16 cellular contexts compared by ENCODE assay signal in the genomic region with DNA sequence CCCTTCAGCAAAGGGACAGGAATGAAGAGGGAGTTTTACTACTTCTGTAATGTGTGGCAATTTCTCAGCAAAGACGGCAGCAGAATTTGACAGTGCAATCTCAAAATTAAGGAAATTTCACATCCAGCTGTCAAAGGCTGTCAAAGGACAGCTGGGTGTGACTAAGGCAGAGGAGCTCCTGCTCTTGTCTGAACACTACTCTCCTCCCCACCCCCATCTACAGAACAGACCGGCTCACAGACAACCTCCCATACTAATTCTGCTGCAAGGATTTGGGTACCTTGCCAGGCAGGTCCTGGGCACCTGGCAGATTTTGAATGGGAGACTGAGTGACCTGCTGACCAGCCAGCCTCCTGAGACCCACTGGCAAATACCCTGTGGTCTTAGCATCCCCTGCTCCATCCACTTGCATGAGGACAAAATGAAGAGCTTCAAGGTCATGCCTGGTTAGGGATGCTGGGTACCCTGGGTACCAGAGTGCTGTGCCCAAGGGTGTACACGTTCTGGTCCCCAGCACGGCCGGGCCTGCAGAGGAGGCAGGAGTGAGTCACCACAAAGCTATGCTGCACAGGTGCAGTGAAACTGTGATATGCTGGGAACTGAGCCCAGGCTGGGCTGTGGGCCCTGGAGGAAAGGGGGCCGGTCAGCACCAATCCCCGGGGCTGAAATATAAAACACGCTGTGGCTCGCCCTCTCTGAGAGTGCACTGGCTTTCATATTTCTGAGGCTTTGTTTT.
DNase-seq lines count a peak whose midpoint lies in the region; ATAC-seq and TF ChIP-seq lines count a peak whose summit lies in the region.
"Had no signal": no experiment of that assay in that cellular context is flagged by ENCODE, and none has a peak within 500 bp of the region (broad histone marks: within the 10 kb centered on the region; RNA-seq: fewer than 3 reads in every experiment).

No MANE protein-coding gene starts in this region.

- peaks cover 9% of the 10 kb centered on the region for H3K27me3 Mint-ChIP-seq in activated naive CD4-positive, alpha-beta T cell treated with anti-CD3 and anti-CD28 coated beads, Interleukin-2, amount 10 ng/mL, durations not matched to agents 7 days and 5 days
- no peaks in the 10 kb centered on the region; the same call in 1 of the 2 replicates for H3K27me3 Mint-ChIP-seq in WTC11 (ENCODE audit: low read depth)

- no peak overlapping the region for H3K27ac Mint-ChIP-seq in activated naive CD4-positive, alpha-beta T cell treated with anti-CD3 and anti-CD28 coated beads, Interleukin-2, amount 10 ng/mL, durations not matched to agents 7 days and 5 days
- no peak overlapping the region for H3K27ac Mint-ChIP-seq in WTC11
- H3K27ac Mint-ChIP-seq: activated CD4-positive, alpha-beta T cell treated with anti-CD3 and anti-CD28 coated beads, Interleukin-2, amount 10 ng/mL, durations not matched to agents 24 days and 14 days; activated T-helper 1 cell treated with anti-CD3 and anti-CD28 coated beads, Interleukin-12 subunit alpha, Interleukin-12 subunit beta, Interleukin-2, Interleukin-4 antibody, amounts not matched to agents 30 ng/mL and 10 ng/mL and 1 ng/mL, durations not matched to agents 14 hours and 24 hours and 36 hours; mesothelial cell of epicardium had no signal

- no peak for ATAC-seq in WTC11

- H3K79me1 ChIP-seq in neuronal stem cell (ENCODE audit: low read depth, low read length), result no peaks in the 10 kb centered on the region

- WGBS in neuronal stem cell (ENCODE audit: extremely low coverage in 2 of 2, insufficient read length in 2 of 2, insufficient replicate concordance in 1 of 2), 2 donors, result no CpG with 5 or more reads among the region's 9 CpGs

- H2BK15ac ChIP-seq in neuronal stem cell (ENCODE audit: low read length), result no peak overlapping the region

- H3K4me3 ChIP-seq in epithelial cell of esophagus (ENCODE audit: low read length) (no peak overlapping the region), neuronal stem cell (ENCODE audit: low read length in 2 of 2) (no peak overlapping the region)

- no peaks in the 10 kb centered on the region for H3K36me3 ChIP-seq in neuronal stem cell (replicated peaks in 1 of 2; ENCODE audit: control insufficient read depth in 2 of 2, insufficient read depth in 2 of 2, low read length in 2 of 2)

- no peak overlapping the region for H2BK5ac ChIP-seq in neuronal stem cell (ENCODE audit: low read length)

- H3K4me1 ChIP-seq in neuronal stem cell (ENCODE audit: control insufficient read depth in 2 of 2, insufficient read depth in 1 of 2, low read depth in 1 of 2, low read length in 2 of 2), result peaks cover 0 to 3% of the 10 kb centered on the region in 2 donors

- H3K4ac ChIP-seq in neuronal stem cell (ENCODE audit: low read length), result no peak overlapping the region

- H4K91ac ChIP-seq in neuronal stem cell (ENCODE audit: low read depth, low read length, poor library complexity), result no peak overlapping the region

- no peak overlapping the region for H3K4me2 ChIP-seq in neuronal stem cell (ENCODE audit: insufficient read depth, low read length, poor library complexity, severe bottlenecking)

- H2AFZ ChIP-seq in neuronal stem cell (ENCODE audit: low read length), result no peak overlapping the region

- peak overlapping the region; percentile 3 for H2AK5ac ChIP-seq in neuronal stem cell (ENCODE audit: low read depth, low read length)

- H3K23ac ChIP-seq in neuronal stem cell (ENCODE audit: low read depth, low read length, poor library complexity), result no peak overlapping the region

- no peaks in the 10 kb centered on the region for H3K9me3 ChIP-seq in neuronal stem cell (replicated peaks in 1 of 2; ENCODE audit: control insufficient read depth in 2 of 2, insufficient read depth in 1 of 2, low read depth in 1 of 2, low read length in 2 of 2)

- H3K14ac ChIP-seq in neuronal stem cell (ENCODE audit: low read length), result no peak overlapping the region

- no peak overlapping the region for H3K18ac ChIP-seq in neuronal stem cell (ENCODE audit: low read length)

- no peak overlapping the region for H3K27ac ChIP-seq in neuronal stem cell (replicated peaks; ENCODE audit: low read length)
- H3K27ac ChIP-seq: C4-2B had no signal

- DNase-seq in CD1c-positive myeloid dendritic cell (ENCODE audit: extremely low spot score) (peak; percentile 20), NCI-H1105 (lab: John Stamatoyannopoulos, UW) (peak; percentile 86), epithelial cell of esophagus (ENCODE audit: low read depth) (peak; percentile 90), neuronal stem cell (ENCODE audit: low spot score) (no peak), AML-193 (lab: John Stamatoyannopoulos, UW) (no peak), HEK293T (ENCODE audit: extremely low spot score) (no peak), WTC11 (ENCODE audit: low spot score) (no peak)
- DNase-seq in activated naive CD4-positive, alpha-beta T cell treated with anti-CD3 and anti-CD28 coated beads, Interleukin-2, amount 10 ng/mL, durations not matched to agents 7 days and 5 days, result no peak
- DNase-seq: activated CD4-positive, alpha-beta T cell treated with anti-CD3 and anti-CD28 coated beads, Interleukin-2, amount 10 ng/mL, durations not matched to agents 24 days and 14 days; aorta; KBM-7; retina; T-helper 2 cell had no signal

- H3K36me3 Mint-ChIP-seq in activated naive CD4-positive, alpha-beta T cell treated with anti-CD3 and anti-CD28 coated beads, Interleukin-2, amount 10 ng/mL, durations not matched to agents 7 days and 5 days, result no peaks in the 10 kb centered on the region
- no peaks in the 10 kb centered on the region for H3K36me3 Mint-ChIP-seq in WTC11
- H3K36me3 Mint-ChIP-seq: mesothelial cell of epicardium had no signal

- no peak overlapping the region for H2BK12ac ChIP-seq in neuronal stem cell (ENCODE audit: low read length)

- no peak overlapping the region for H2BK120ac ChIP-seq in neuronal stem cell (ENCODE audit: low read depth, low read length)

- no peaks in the 10 kb centered on the region for H3K27me3 ChIP-seq in neuronal stem cell (ENCODE audit: control insufficient read depth in 3 of 3, insufficient read depth in 3 of 3, low read depth in 1 of 3, low read length in 3 of 3)

- no peak overlapping the region for H3K4me3 Mint-ChIP-seq in activated naive CD4-positive, alpha-beta T cell treated with anti-CD3 and anti-CD28 coated beads, Interleukin-2, amount 10 ng/mL, durations not matched to agents 7 days and 5 days
- H3K4me3 Mint-ChIP-seq in WTC11, result no peak overlapping the region
- H3K4me3 Mint-ChIP-seq: activated CD4-positive, alpha-beta T cell treated with anti-CD3 and anti-CD28 coated beads, Interleukin-2, amount 10 ng/mL, durations not matched to agents 24 days and 14 days; activated T-helper 1 cell treated with anti-CD3 and anti-CD28 coated beads, Interleukin-12 subunit alpha, Interleukin-12 subunit beta, Interleukin-2, Interleukin-4 antibody, amounts not matched to agents 30 ng/mL and 10 ng/mL and 1 ng/mL, durations not matched to agents 14 hours and 24 hours and 36 hours; mesothelial cell of epicardium had no signal

- H3K4me1 Mint-ChIP-seq in activated naive CD4-positive, alpha-beta T cell treated with anti-CD3 and anti-CD28 coated beads, Interleukin-2, amount 10 ng/mL, durations not matched to agents 7 days and 5 days, result no peaks in the 10 kb centered on the region
- H3K4me1 Mint-ChIP-seq in WTC11, result peaks cover 46% of the 10 kb centered on the region

- no peak overlapping the region for H4K8ac ChIP-seq in neuronal stem cell (ENCODE audit: low read depth, low read length)

- H3K9ac ChIP-seq in neuronal stem cell (ENCODE audit: low read depth, low read length, poor library complexity), result no peak overlapping the region

- POLR2A ChIA-PET in HEK293T (lab: Yijun Ruan, JAX) (no interaction called here), WTC11 (lab: Charles Lee) (interaction anchor here (1.0 kb wide), 1 partner anchor 552 kb away, joined by 3 read pairs; no protein-coding TSS in a partner anchor)

- no peaks in the 10 kb centered on the region for H3K9me3 Mint-ChIP-seq in activated naive CD4-positive, alpha-beta T cell treated with anti-CD3 and anti-CD28 coated beads, Interleukin-2, amount 10 ng/mL, durations not matched to agents 7 days and 5 days
- H3K9me3 Mint-ChIP-seq in WTC11, result no peaks in the 10 kb centered on the region
- H3K9me3 Mint-ChIP-seq: activated CD4-positive, alpha-beta T cell treated with anti-CD3 and anti-CD28 coated beads, Interleukin-2, amount 10 ng/mL, durations not matched to agents 24 days and 14 days; activated T-helper 1 cell treated with anti-CD3 and anti-CD28 coated beads, Interleukin-12 subunit alpha, Interleukin-12 subunit beta, Interleukin-2, Interleukin-4 antibody, amounts not matched to agents 30 ng/mL and 10 ng/mL and 1 ng/mL, durations not matched to agents 14 hours and 24 hours and 36 hours; mesothelial cell of epicardium had no signal

- TF ChIP-seq CTCF in epithelial cell of esophagus (IDR thresholded peaks at IDR 0.05; ENCODE audit: insufficient read depth, low read depth, low read length, missing control alignments) (no peak), WTC11 (IDR thresholded peaks at IDR 0.05) (no peak)

- CTCF ChIA-PET in activated naive CD4-positive, alpha-beta T cell treated with anti-CD3 and anti-CD28 coated beads, Interleukin-2, amount 10 ng/mL, durations not matched to agents 7 days and 5 days (lab: Charles Lee), result no interaction called here
- CTCF ChIA-PET in HEK293T (lab: Yijun Ruan, JAX), result no interaction called here
- CTCF ChIA-PET in WTC11 (lab: Charles Lee), result interaction anchor here (1.1 to 1.3 kb wide), 2 partner anchors 84 to 200 kb away, joined by 5 to 6 read pairs; no protein-coding TSS in a partner anchor

TF ChIP-seq in HEK293T, 16 proteins besides CTCF, POLR2A, EP300 and RAD21 (continues in another document):
- TF ChIP-seq FOXA1 (IDR thresholded peaks at IDR 0.05), result no peak
- TF ChIP-seq ZNF384 (IDR thresholded peaks at IDR 0.05), result no peak
- TF ChIP-seq L3MBTL2 (conservative IDR thresholded peaks at IDR 0.05), result no peak
- TF ChIP-seq TARDBP (IDR thresholded peaks at IDR 0.05), result no peak
- no peak for TF ChIP-seq FOXK2 (IDR thresholded peaks at IDR 0.05)
- TF ChIP-seq CTBP1 (IDR thresholded peaks at IDR 0.05; ENCODE audit: borderline replicate concordance), result no peak
- no peak for TF ChIP-seq FOXM1 (IDR thresholded peaks at IDR 0.05; ENCODE audit: borderline replicate concordance)
- no peak for TF ChIP-seq ARNT (IDR thresholded peaks at IDR 0.05)
- TF ChIP-seq SUZ12 (IDR thresholded peaks at IDR 0.05), result no peak
- TF ChIP-seq ELF4 (IDR thresholded peaks at IDR 0.05), result no peak

TF ChIP-seq in WTC11, 78 proteins besides CTCF, POLR2A, EP300 and RAD21:
- TF ChIP-seq, protein P1, sequence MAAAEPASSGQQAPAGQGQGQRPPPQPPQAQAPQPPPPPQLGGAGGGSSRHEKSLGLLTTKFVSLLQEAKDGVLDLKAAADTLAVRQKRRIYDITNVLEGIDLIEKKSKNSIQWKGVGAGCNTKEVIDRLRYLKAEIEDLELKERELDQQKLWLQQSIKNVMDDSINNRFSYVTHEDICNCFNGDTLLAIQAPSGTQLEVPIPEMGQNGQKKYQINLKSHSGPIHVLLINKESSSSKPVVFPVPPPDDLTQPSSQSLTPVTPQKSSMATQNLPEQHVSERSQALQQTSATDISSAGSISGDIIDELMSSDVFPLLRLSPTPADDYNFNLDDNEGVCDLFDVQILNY (CRISPR knock-in tag; IDR thresholded peaks at IDR 0.05), result no peak
- TF ChIP-seq JUN (CRISPR knock-in tag; IDR thresholded peaks at IDR 0.05) (no peak), EMX1 (CRISPR knock-in tag; IDR thresholded peaks at IDR 0.05) (no peak)

Comparison
In these comparisons a context has a peak if more than half of its experiments do, and no peak if none do; other contexts are left out.
1. DNase-seq: peak in CD1c-positive myeloid dendritic cell (single experiment), NCI-H1105 (single experiment) and epithelial cell of esophagus (single experiment); none in neuronal stem cell (single experiment), AML-193 (0 of 2), activated naive CD4-positive, alpha-beta T cell treated with anti-CD3 and anti-CD28 coated beads, Interleukin-2, amount 10 ng/mL, durations not matched to agents 7 days and 5 days (single experiment), HEK293T (single experiment) and WTC11 (single experiment).